Comparison of ENCODE assay signal across 10 cellular contexts in the genomic region with DNA sequence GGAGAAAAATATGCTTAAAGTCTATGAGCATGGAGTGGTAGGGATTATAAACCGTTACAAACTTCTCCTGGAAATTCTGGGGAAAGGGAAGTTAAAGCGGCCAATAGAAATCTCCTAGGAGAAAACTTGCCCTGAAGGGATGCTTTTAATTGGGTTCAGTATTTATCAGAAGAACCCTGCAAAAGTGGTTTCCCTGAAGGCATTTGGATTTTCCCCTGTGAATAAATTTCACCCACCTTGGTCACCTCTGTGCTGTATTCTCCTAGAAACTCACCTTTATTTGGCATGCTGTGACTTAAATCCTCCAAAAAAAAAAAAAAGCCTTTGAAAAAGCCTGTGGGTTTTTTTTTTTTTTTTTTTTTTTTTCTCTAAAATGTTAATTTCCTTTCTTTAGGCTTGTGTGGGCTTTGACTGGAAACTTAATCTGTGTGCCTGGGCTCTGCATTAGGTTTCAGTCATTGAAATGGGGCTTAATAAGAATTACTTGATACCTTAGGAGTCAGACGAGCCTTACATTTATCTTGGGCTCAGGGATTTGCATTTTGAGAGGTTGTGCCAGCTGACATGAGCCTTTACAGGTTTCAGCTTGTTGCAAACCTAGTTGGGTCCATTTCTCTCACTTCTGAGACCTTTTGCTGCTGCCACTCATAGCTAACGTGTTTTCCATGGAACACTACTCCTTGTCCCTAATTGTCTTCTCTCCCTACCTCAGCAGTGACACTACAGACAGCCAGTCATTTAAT. TPM values are rescaled to one million over a fixed set of nuclear protein-coding genes. Genes with fewer than 3 reads are reported as not detected.
DNase-seq lines count a peak whose midpoint lies in the region; ATAC-seq and TF ChIP-seq lines count a peak whose summit lies in the region.
"Had no signal": no experiment of that assay in that cellular context is flagged by ENCODE, and none has a peak within 500 bp of the region (broad histone marks: within the 10 kb centered on the region; RNA-seq: fewer than 3 reads in every experiment).

No MANE protein-coding gene starts in this region.

- no peak overlapping the region for H3K4me3 ChIP-seq in ACC112 (ENCODE audit: low read depth, low read length)
- H3K4me3 ChIP-seq in HUES64 (ENCODE audit: low read length) = no peak overlapping the region
- H3K4me3 ChIP-seq in body of pancreas = no peak overlapping the region
- no peak overlapping the region for H3K4me3 ChIP-seq in muscle layer of duodenum (ENCODE audit: low read depth in 1 of 2, low read length in 2 of 2)

- peaks cover 50% of the 10 kb centered on the region for H3K36me3 ChIP-seq in ACC112 (ENCODE audit: insufficient read depth, low read length)
- H3K36me3 ChIP-seq in HUES64 (ENCODE audit: insufficient read depth, low read length) = peaks cover 5% of the 10 kb centered on the region; the same call in 1 of the 2 replicates
- H3K36me3 ChIP-seq in body of pancreas (replicated peaks in 1 of 2; ENCODE audit: insufficient read depth in 1 of 2, low read depth in 2 of 2) = no peaks in the 10 kb centered on the region
- peaks cover 0 to 3% of the 10 kb centered on the region in 2 donors for H3K36me3 ChIP-seq in muscle layer of duodenum (ENCODE audit: control insufficient read depth in 1 of 2, insufficient read depth in 2 of 2, low read length in 2 of 2)

- 51% methylated on average over 4 of the region's 4 CpGs for WGBS in HUES64
- 68 to 69% methylated on average over 4 of the region's 4 CpGs for WGBS in body of pancreas, 2 donors

- H3K9ac ChIP-seq in HUES64 (ENCODE audit: low read depth, low read length) = no peak overlapping the region

- no peak for ATAC-seq in body of pancreas
- no peak for ATAC-seq in GM19328 (IDR thresholded peaks at IDR 0.05; ENCODE audit: unreplicated experiment)
- no peak for ATAC-seq in GM18517 (IDR thresholded peaks at IDR 0.05; ENCODE audit: unreplicated experiment)

- H3K9me3 ChIP-seq in HUES64 (ENCODE audit: insufficient read depth, low read depth, low read length) (no peaks in the 10 kb centered on the region), body of pancreas (no peaks in the 10 kb centered on the region), muscle layer of duodenum (ENCODE audit: control insufficient read depth in 1 of 2, low read length in 2 of 2) (no peaks in the 10 kb centered on the region)

- intact Hi-C loops in body of pancreas (cut with DNase I) = loop anchor here (10.0 kb wide), 1 partner anchor 104 kb away; no protein-coding TSS in a partner anchor

- H2AFZ ChIP-seq in ACC112 (ENCODE audit: low read length, unreplicated experiment) = no peak overlapping the region

- no peaks in the 10 kb centered on the region for H3K27me3 ChIP-seq in ACC112 (ENCODE audit: insufficient read depth, low read length)
- no peaks in the 10 kb centered on the region for H3K27me3 ChIP-seq in HUES64 (ENCODE audit: insufficient read depth, low read length)
- H3K27me3 ChIP-seq in body of pancreas = no peaks in the 10 kb centered on the region
- H3K27me3 ChIP-seq in muscle layer of duodenum (ENCODE audit: low read depth, low read length) = no peaks in the 10 kb centered on the region
- H3K27me3 ChIP-seq: brain microvascular endothelial cell had no signal

- TF ChIP-seq CTCF in body of pancreas (IDR thresholded peaks at IDR 0.05) = no peak

- DNase-seq in body of pancreas (no peak), NCI-H1105 treated with DMSO at 0.1 percent for 48 hours (lab: John Stamatoyannopoulos, UW) (no peak), Kasumi-1 (lab: John Stamatoyannopoulos, UW) (no peak)
- DNase-seq: brain microvascular endothelial cell; stimulated activated CD4-positive, alpha-beta T cell treated with anti-CD3 and anti-CD28 coated beads, Interleukin-1b, Interleukin-23, amount 100 ng/mL, for 48 hours had no signal

- peak overlapping the region; percentile 70 for H3K27ac ChIP-seq in ACC112 (ENCODE audit: low read depth, low read length)
- peak overlapping the region; percentile 59; the same call in 1 of the 2 replicates for H3K27ac ChIP-seq in HUES64 (ENCODE audit: low read depth, low read length)
- H3K27ac ChIP-seq in body of pancreas = peak overlapping the region in 3 of 4 donors; percentile 33 to 52 (median 36)
- peak overlapping the region; percentile 56 for H3K27ac ChIP-seq in muscle layer of duodenum (ENCODE audit: low read length)
- H3K27ac ChIP-seq: brain microvascular endothelial cell had no signal

- H3K4me1 ChIP-seq in ACC112 (ENCODE audit: control insufficient read depth, insufficient read depth, low read length, unreplicated experiment) (peaks cover 97% of the 10 kb centered on the region), HUES64 (ENCODE audit: insufficient read depth, low read length) (peaks cover 38% of the 10 kb centered on the region), body of pancreas (peaks cover 68% of the 10 kb centered on the region), muscle layer of duodenum (ENCODE audit: control insufficient read depth in 1 of 2, insufficient read depth in 2 of 2, low read length in 2 of 2) (peaks cover 21 to 80% of the 10 kb centered on the region in 2 donors)

- H3K79me2 ChIP-seq in ACC112 (ENCODE audit: control insufficient read depth, insufficient read depth, low read length, unreplicated experiment) = peaks cover 98% of the 10 kb centered on the region

- TF ChIP-seq POLR2A in body of pancreas (IDR thresholded peaks at IDR 0.05) = no peak

RNA-seq across cellular contexts. Expression of a gene that starts 22.0 kb away (rescaled TPM):
- polyA plus RNA-seq in HUES64 (2013, experiment 1 of 2) = 4.2 TPM
- polyA plus RNA-seq in HUES64 (2013, experiment 2 of 2) = 4.4 TPM
- 100 to 1,000 TPM in 1 of 2 donors, 10 to 100 TPM in 1; 91.8 to 143 TPM for total RNA-seq in body of pancreas
